ENCODE assay signal across 10 cellular contexts in genomic region chr13:26914624-26915023, GRCh38.
DNase-seq lines count a peak whose midpoint lies in the region; ATAC-seq and TF ChIP-seq lines count a peak whose summit lies in the region.
"Had no signal": no experiment of that assay in that cellular context is flagged by ENCODE, and none has a peak within 500 bp of the region (broad histone marks: within the 10 kb centered on the region; RNA-seq: fewer than 3 reads in every experiment).

No MANE protein-coding gene starts in this region.

- no peak overlapping the region for H3K4me2 ChIP-seq in H9 (ENCODE audit: insufficient read depth, insufficient read length, low read length)

- H2AFZ ChIP-seq in H9 (ENCODE audit: low read length) = no peak overlapping the region

- no peak overlapping the region for H3K23ac ChIP-seq in H9 (ENCODE audit: insufficient read length, low read depth, low read length)

- no peak overlapping the region for H3K56ac ChIP-seq in H9 (ENCODE audit: insufficient read length, low read depth, low read length)

- H4K91ac ChIP-seq in H9 (ENCODE audit: insufficient read length, low read depth, low read length) = no peak overlapping the region

- H3K27ac ChIP-seq in RWPE1 = no peak overlapping the region
- no peak overlapping the region for H3K27ac ChIP-seq in H9 (ENCODE audit: insufficient read length, low read depth, low read length)
- H3K27ac ChIP-seq: esophagus muscularis mucosa had no signal

- no peak overlapping the region for H2BK12ac ChIP-seq in H9 (ENCODE audit: insufficient read length, low read depth, low read length)

- CTCF ChIA-PET in RWPE1 (lab: Yijun Ruan, JAX) = interaction anchor here (2.4 kb wide), 1 partner anchor 16 kb away, joined by 11 read pairs; no protein-coding TSS in a partner anchor

- DNase-seq in HT-29 (ENCODE audit: low spot score) = peak; percentile 53
- peak; percentile 38 for DNase-seq in RWPE1 (ENCODE audit: low spot score)
- peak; percentile 30 for DNase-seq in kidney tubule cell (ENCODE audit: low spot score)
- DNase-seq in HuH-7 (ENCODE audit: low spot score) = no peak
- DNase-seq in NCI-H2029 (lab: John Stamatoyannopoulos, UW) = no peak
- DNase-seq in H9 = no peak
- DNase-seq in stimulated activated CD4-positive, alpha-beta T cell treated with anti-CD3 and anti-CD28 coated beads, Interleukin-4, amount 100 ng/mL, for 1 hour = no peak
- DNase-seq: IMR-90 had no signal

- no peak overlapping the region for H3K18ac ChIP-seq in H9 (ENCODE audit: insufficient read length, low read depth, low read length)

- H4K20me1 ChIP-seq in H9 (ENCODE audit: control insufficient read depth, insufficient read depth, insufficient read length) = no peaks in the 10 kb centered on the region

- H3K79me1 ChIP-seq in H9 (ENCODE audit: insufficient read depth, low read depth, low read length, poor library complexity, severe bottlenecking) = no peaks in the 10 kb centered on the region

- H2BK5ac ChIP-seq in H9 (ENCODE audit: insufficient read length, low read length) = no peak overlapping the region

- no peak overlapping the region for H4K5ac ChIP-seq in H9 (ENCODE audit: insufficient read length, low read depth, low read length)

- H3K4me1 ChIP-seq in H9 (ENCODE audit: insufficient read depth, low read length) = no peaks in the 10 kb centered on the region
- H3K4me1 ChIP-seq: esophagus muscularis mucosa had no signal

- H2BK15ac ChIP-seq in H9 (ENCODE audit: low read depth, low read length) = no peak overlapping the region

- H3K4me3 Mint-ChIP-seq in H9 = no peak overlapping the region

- H3K36me3 Mint-ChIP-seq in H9 (ENCODE audit: insufficient read depth in 1 of 3, low read depth in 3 of 3) = no peaks in the 10 kb centered on the region

- no peak overlapping the region for H3K9ac ChIP-seq in H9 (ENCODE audit: extremely low read depth, insufficient read length, low read length)

- no peak overlapping the region for H2AK5ac ChIP-seq in H9 (ENCODE audit: insufficient read length, low read length)

- H3K4me1 Mint-ChIP-seq in H9 = peaks cover 0 to 4% of the 10 kb centered on the region in 2 experiments; a peak in 1 of 4 replicates

- H3T11ph ChIP-seq in H9 (ENCODE audit: low read length) = no peak overlapping the region

- no peak overlapping the region for H3K4ac ChIP-seq in H9 (ENCODE audit: low read depth, low read length)

- no CpG with 5 or more reads among the region's 7 CpGs for WGBS in H9 (ENCODE audit: extremely low coverage, insufficient read length, low lambda C conversion rate)

- H2BK120ac ChIP-seq in H9 (ENCODE audit: low read depth, low read length, poor library complexity, severe bottlenecking) = no peak overlapping the region

- no peaks in the 10 kb centered on the region for H3K79me2 ChIP-seq in H9 (ENCODE audit: insufficient read depth, low read length)

- no peaks in the 10 kb centered on the region for H3K23me2 ChIP-seq in H9 (ENCODE audit: insufficient read length, low read depth, low read length, poor library complexity, severe bottlenecking)

- H3K27me3 Mint-ChIP-seq in H9 (ENCODE audit: low read depth) = peaks cover 3% of the 10 kb centered on the region; the same call in 1 of the 2 replicates

- TF ChIP-seq CTCF in RWPE1 (conservative IDR thresholded peaks at IDR 0.05; ENCODE audit: low read depth) = no peak
- TF ChIP-seq CTCF in H9 (conservative IDR thresholded peaks at IDR 0.05) = no peak

- H4K8ac ChIP-seq in H9 (replicated peaks; ENCODE audit: insufficient read length, low read depth, low read length) = no peak overlapping the region

- H3K9me3 ChIP-seq in H9 (ENCODE audit: control insufficient read depth, low read depth, low read length) = no peaks in the 10 kb centered on the region
- H3K9me3 ChIP-seq: esophagus muscularis mucosa had no signal

- H2BK20ac ChIP-seq in H9 (ENCODE audit: low read depth, low read length, poor library complexity, severe bottlenecking) = no peak overlapping the region

- no peaks in the 10 kb centered on the region; the same call in 1 of the 2 replicates for H3K27me3 ChIP-seq in H9 (ENCODE audit: insufficient read depth, low read length)

- H3K14ac ChIP-seq in H9 (ENCODE audit: insufficient read depth, low read length) = no peak overlapping the region

- peak; percentile 63 for ATAC-seq in GM18517 (IDR thresholded peaks at IDR 0.05; ENCODE audit: unreplicated experiment)

- H3K27ac Mint-ChIP-seq in H9 = no peak overlapping the region

- POLR2A ChIA-PET in RWPE1 (lab: Yijun Ruan, JAX; ENCODE audit: low non-redundant PET) = interaction anchor here (0.6 kb wide), 1 partner anchor 389 kb away, joined by 3 read pairs; no protein-coding TSS in a partner anchor

- H3K9me3 Mint-ChIP-seq in H9 = no peaks in the 10 kb centered on the region

Comparison
In these comparisons a context has a peak if more than half of its experiments do, and no peak if none do; other contexts are left out.
1. DNase-seq: peak in HT-29 (single experiment), RWPE1 (single experiment) and kidney tubule cell (single experiment); none in HuH-7 (single experiment), NCI-H2029 (single experiment), H9 (single experiment) and stimulated activated CD4-positive, alpha-beta T cell treated with anti-CD3 and anti-CD28 coated beads, Interleukin-4, amount 100 ng/mL, for 1 hour (single experiment).